Comparison of ENCODE assay signal across 1 cellular context in genomic region chr6:39821014-39821738, GRCh38.
TF ChIP-seq lines count a peak whose summit lies in the region.

No MANE protein-coding gene starts in this region.

TF ChIP-seq in H1, 55 proteins besides CTCF, POLR2A, EP300 and RAD21:
- no peak for TF ChIP-seq SIX5 (IDR thresholded peaks at IDR 0.05; ENCODE audit: low read depth, low read length)
- no peak for TF ChIP-seq SIN3A (conservative IDR thresholded peaks at IDR 0.05 in 1 of 2, IDR thresholded peaks at IDR 0.05 in 1 of 2; ENCODE audit: low read depth in 1 of 2, low read length in 2 of 2)
- no peak for TF ChIP-seq CTBP2 (IDR thresholded peaks at IDR 0.05; ENCODE audit: borderline replicate concordance, insufficient read depth, insufficient read length, low read length)
- TF ChIP-seq, protein P1, sequence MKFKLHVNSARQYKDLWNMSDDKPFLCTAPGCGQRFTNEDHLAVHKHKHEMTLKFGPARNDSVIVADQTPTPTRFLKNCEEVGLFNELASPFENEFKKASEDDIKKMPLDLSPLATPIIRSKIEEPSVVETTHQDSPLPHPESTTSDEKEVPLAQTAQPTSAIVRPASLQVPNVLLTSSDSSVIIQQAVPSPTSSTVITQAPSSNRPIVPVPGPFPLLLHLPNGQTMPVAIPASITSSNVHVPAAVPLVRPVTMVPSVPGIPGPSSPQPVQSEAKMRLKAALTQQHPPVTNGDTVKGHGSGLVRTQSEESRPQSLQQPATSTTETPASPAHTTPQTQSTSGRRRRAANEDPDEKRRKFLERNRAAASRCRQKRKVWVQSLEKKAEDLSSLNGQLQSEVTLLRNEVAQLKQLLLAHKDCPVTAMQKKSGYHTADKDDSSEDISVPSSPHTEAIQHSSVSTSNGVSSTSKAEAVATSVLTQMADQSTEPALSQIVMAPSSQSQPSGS (IDR thresholded peaks at IDR 0.05; ENCODE audit: low read length), result no peak
- no peak for TF ChIP-seq TEAD4 (IDR thresholded peaks at IDR 0.05; ENCODE audit: low read depth, low read length)
- no peak for TF ChIP-seq BACH1 (IDR thresholded peaks at IDR 0.05; ENCODE audit: low read length)
- no peak for TF ChIP-seq KDM1A (IDR thresholded peaks at IDR 0.05; ENCODE audit: borderline replicate concordance, low read length)
- no peak for TF ChIP-seq BRCA1 (IDR thresholded peaks at IDR 0.05; ENCODE audit: low read depth, low read length)
- TF ChIP-seq CBX8 (IDR thresholded peaks at IDR 0.05; ENCODE audit: borderline replicate concordance, low read depth, low read length), result no peak
- TF ChIP-seq KDM4A (IDR thresholded peaks at IDR 0.05; ENCODE audit: low read depth, low read length, severe bottlenecking), result no peak
- TF ChIP-seq RXRA (IDR thresholded peaks at IDR 0.05; ENCODE audit: insufficient read depth, low read depth, low read length), result no peak
- no peak for TF ChIP-seq NRF1 (IDR thresholded peaks at IDR 0.05; ENCODE audit: low read depth, low read length)
- TF ChIP-seq EZH2 (IDR thresholded peaks at IDR 0.05; ENCODE audit: low read depth, low read length, severe bottlenecking), result no peak
- no peak for TF ChIP-seq TCF12 (IDR thresholded peaks at IDR 0.05; ENCODE audit: low read depth, low read length)
- TF ChIP-seq, protein P2, sequence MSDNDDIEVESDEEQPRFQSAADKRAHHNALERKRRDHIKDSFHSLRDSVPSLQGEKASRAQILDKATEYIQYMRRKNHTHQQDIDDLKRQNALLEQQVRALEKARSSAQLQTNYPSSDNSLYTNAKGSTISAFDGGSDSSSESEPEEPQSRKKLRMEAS (IDR thresholded peaks at IDR 0.05), result no peak
- TF ChIP-seq CHD1 (IDR thresholded peaks at IDR 0.05; ENCODE audit: low read depth, low read length), result no peak
